ENCODE assay signal across 1 cellular context in genomic region chr10:51083280-51083986, GRCh38.
TF ChIP-seq lines count a peak whose summit lies in the region.

No MANE protein-coding gene starts in this region.

TF ChIP-seq in SK-N-SH treated with all-trans-retinoic acid at 6 μM for 48 hours, 23 proteins besides CTCF, POLR2A, EP300 and RAD21 (continued from another document):
- no peak for TF ChIP-seq GLIS3 (CRISPR knock-in tag; IDR thresholded peaks at IDR 0.05)
- no peak for TF ChIP-seq TCF4 (CRISPR knock-in tag; IDR thresholded peaks at IDR 0.05; ENCODE audit: borderline replicate concordance)
- TF ChIP-seq CSDC2 (CRISPR knock-in tag; IDR thresholded peaks at IDR 0.05): no peak
- TF ChIP-seq ZNF565 (CRISPR knock-in tag; conservative IDR thresholded peaks at IDR 0.05; ENCODE audit: low read depth): no peak
- no peak for TF ChIP-seq CSRNP3 (CRISPR knock-in tag; IDR thresholded peaks at IDR 0.05)
- no peak for TF ChIP-seq ZNF8 (CRISPR knock-in tag; IDR thresholded peaks at IDR 0.05)
